In the genomic region with DNA sequence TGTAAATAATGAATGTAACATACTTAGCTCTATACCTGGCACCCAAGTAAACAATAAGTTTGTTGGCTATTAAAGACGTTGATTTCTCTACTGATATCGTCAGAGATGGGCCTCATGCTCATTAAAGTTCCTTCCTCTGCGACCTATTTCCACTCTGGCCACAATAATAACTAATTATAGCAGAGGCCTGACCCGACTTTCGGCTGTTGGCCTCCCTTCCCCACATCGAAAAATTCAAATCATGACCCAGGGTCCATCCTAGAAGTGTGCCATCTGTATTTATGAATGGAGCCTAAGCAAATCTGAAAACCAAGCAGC, we compare ENCODE assay signal across 8 cellular contexts. TPM values are rescaled to one million over a fixed set of nuclear protein-coding genes. Genes with fewer than 3 reads are reported as not detected.
DNase-seq lines count a peak whose midpoint lies in the region; ATAC-seq, FAIRE-seq and TF ChIP-seq lines count a peak whose summit lies in the region.

No MANE protein-coding gene starts in this region.

- DNase-seq in Caco-2 (no peak), PC-3 (no peak), endothelial cell of umbilical vein (ENCODE audit: low read depth, low spot score) (no peak), osteocyte (ENCODE audit: extremely low spot score, unreplicated experiment) (no peak), cerebellar cortex (ENCODE audit: low spot score) (no peak), ureter (ENCODE audit: low spot score) (no peak), omental fat pad (ENCODE audit: low spot score) (no peak)

- H2AFZ ChIP-seq in PC-3 (ENCODE audit: low read length) (peak overlapping the region; percentile 99), endothelial cell of umbilical vein (ENCODE audit: low read depth, low read length) (peak overlapping the region; percentile 74)

- no peaks in the 10 kb centered on the region for H3K9me2 ChIP-seq in PC-3 (replicated peaks; ENCODE audit: low read length)

- no peak overlapping the region for H3K27ac ChIP-seq in PC-3 (ENCODE audit: low read length)
- no peak overlapping the region for H3K27ac ChIP-seq in endothelial cell of umbilical vein (ENCODE audit: insufficient read depth, low read depth, low read length)

- BruUV-seq in Caco-2 (replicated peaks; lab: Mats Ljungman, UMichigan) (no TSS peak), PC-3 (replicated peaks; lab: Mats Ljungman, UMichigan) (TSS peak; percentile 97), endothelial cell of umbilical vein (replicated peaks; lab: Mats Ljungman, UMichigan) (no TSS peak)

- H3K4me3 ChIP-seq in Caco-2 (ENCODE audit: low read depth, low read length) (peak overlapping the region; percentile 75), PC-3 (ENCODE audit: low read length) (peak overlapping the region; percentile 96), endothelial cell of umbilical vein (replicated peaks in 1 of 3; ENCODE audit: insufficient read depth in 1 of 3, low read depth in 1 of 3, low read length in 3 of 3) (peak overlapping the region; percentile 72 to 93 (median 88))

- H3K4me3 Mint-ChIP-seq in Caco-2 (ENCODE audit: unreplicated experiment) (peak overlapping the region; percentile 96), osteocyte (ENCODE audit: unreplicated experiment) (peak overlapping the region; percentile 95)

- H3K27ac Mint-ChIP-seq in Caco-2 (ENCODE audit: unreplicated experiment), result peak overlapping the region; percentile 88
- H3K27ac Mint-ChIP-seq in osteocyte (ENCODE audit: unreplicated experiment), result peak overlapping the region; percentile 92

- H3K79me2 ChIP-seq in PC-3 (ENCODE audit: low read length), result peaks cover 13% of the 10 kb centered on the region; the same call in 1 of the 2 replicates
- no peaks in the 10 kb centered on the region for H3K79me2 ChIP-seq in endothelial cell of umbilical vein (ENCODE audit: control insufficient read depth, insufficient read depth, low read length)

- TF ChIP-seq CTCF in Caco-2 (IDR thresholded peaks at IDR 0.05; ENCODE audit: insufficient read depth in 1 of 2, low read depth in 1 of 2, low read length in 1 of 2, severe bottlenecking in 1 of 2, unreplicated experiment in 1 of 2), result no peak
- TF ChIP-seq CTCF in PC-3 (conservative IDR thresholded peaks at IDR 0.05; ENCODE audit: low read depth, low read length), result no peak
- TF ChIP-seq CTCF in endothelial cell of umbilical vein (IDR thresholded peaks at IDR 0.05; ENCODE audit: extremely low read depth in 1 of 2, insufficient read depth in 1 of 2, low read depth in 1 of 2, low read length in 2 of 2), result no peak
- no peak for TF ChIP-seq CTCF in osteocyte (IDR thresholded peaks at IDR 0.05)
- no peak for TF ChIP-seq CTCF in omental fat pad (IDR thresholded peaks at IDR 0.05)

- POLR2A ChIA-PET in Caco-2 (lab: Charles Lee) (no interaction called here), PC-3 (lab: Charles Lee; ENCODE audit: unreplicated experiment) (interaction anchor here (0.6 kb wide), 1 partner anchor 711 kb away, joined by 3 read pairs; no protein-coding TSS in a partner anchor), endothelial cell of umbilical vein (lab: Charles Lee) (no interaction called here)

- H3K27me3 ChIP-seq in Caco-2 (replicated peaks; ENCODE audit: control insufficient read depth, insufficient read depth, low read length) (no peaks in the 10 kb centered on the region), PC-3 (ENCODE audit: low read length) (no peaks in the 10 kb centered on the region), endothelial cell of umbilical vein (ENCODE audit: control insufficient read depth in 2 of 2, insufficient read depth in 2 of 2, low read length in 2 of 2) (no peaks in the 10 kb centered on the region)

- H3K4me1 Mint-ChIP-seq in Caco-2 (ENCODE audit: low read depth, unreplicated experiment), result peaks cover 10% of the 10 kb centered on the region
- peaks cover 15% of the 10 kb centered on the region for H3K4me1 Mint-ChIP-seq in osteocyte (ENCODE audit: unreplicated experiment)

- TF ChIP-seq POLR2A in endothelial cell of umbilical vein (IDR thresholded peaks at IDR 0.05; ENCODE audit: low read depth, low read length), result no peak

- no peaks in the 10 kb centered on the region for H3K27me3 Mint-ChIP-seq in Caco-2 (ENCODE audit: insufficient read depth, unreplicated experiment)
- no peaks in the 10 kb centered on the region for H3K27me3 Mint-ChIP-seq in osteocyte (ENCODE audit: unreplicated experiment)

- dilution Hi-C loops in endothelial cell of umbilical vein (cut with MboI; ENCODE audit: extremely low pct_ligation_motif_present, low sequenced_read_pairs), result no loop called here

- no peak; the same call in 1 of the 2 replicates for ATAC-seq in PC-3
- ATAC-seq in HG03520 (IDR thresholded peaks at IDR 0.05; ENCODE audit: unreplicated experiment), result no peak
- no peak for ATAC-seq in omental fat pad (ENCODE audit: low FRiP score)

- H3K9me1 ChIP-seq in endothelial cell of umbilical vein (replicated peaks; ENCODE audit: control insufficient read depth, extremely low read depth, insufficient read depth, low read length), result no peaks in the 10 kb centered on the region

- H3K4me2 ChIP-seq in PC-3 (ENCODE audit: low read length) (peak overlapping the region; percentile 91), endothelial cell of umbilical vein (ENCODE audit: insufficient read depth, low read length) (peak overlapping the region; percentile 73)

- H4K20me1 ChIP-seq in PC-3 (ENCODE audit: low read length) (no peaks in the 10 kb centered on the region), endothelial cell of umbilical vein (replicated peaks; ENCODE audit: control insufficient read depth, extremely low read depth, insufficient read depth, low read length) (no peaks in the 10 kb centered on the region)

- H3K9ac ChIP-seq in PC-3 (ENCODE audit: low read length), result peak overlapping the region; percentile 87
- H3K9ac ChIP-seq in endothelial cell of umbilical vein (replicated peaks; ENCODE audit: extremely low read depth, insufficient read depth, low read length), result peak overlapping the region; percentile 7

- H3K4me1 ChIP-seq in Caco-2 (0 out of 2 replicates have a peak, but pooled peaks cover 9% of the 10 kb centered on the region), PC-3 (ENCODE audit: insufficient read depth, low read length) (peaks cover 20% of the 10 kb centered on the region), endothelial cell of umbilical vein (ENCODE audit: control insufficient read depth, extremely low read depth, insufficient read depth, low read length) (peaks cover 10% of the 10 kb centered on the region)

- H3F3A ChIP-seq in PC-3 (ENCODE audit: low read length, unreplicated experiment), result no peaks in the 10 kb centered on the region

- H3K36me3 ChIP-seq in Caco-2 (ENCODE audit: control insufficient read depth, insufficient read depth, low read length), result no peaks in the 10 kb centered on the region
- H3K36me3 ChIP-seq in PC-3 (ENCODE audit: low read depth, low read length), result no peaks in the 10 kb centered on the region
- H3K36me3 ChIP-seq in endothelial cell of umbilical vein (ENCODE audit: control insufficient read depth in 2 of 2, extremely low read depth in 1 of 2, insufficient read depth in 2 of 2, low read length in 2 of 2), result peaks cover 0 to 3% of the 10 kb centered on the region in 2 experiments

- H3K9me3 ChIP-seq in Caco-2, result no peaks in the 10 kb centered on the region
- no peaks in the 10 kb centered on the region for H3K9me3 ChIP-seq in PC-3 (ENCODE audit: low read length)
- no peaks in the 10 kb centered on the region for H3K9me3 ChIP-seq in endothelial cell of umbilical vein (replicated peaks; ENCODE audit: control insufficient read depth, insufficient read depth, low read length)

- intact Hi-C loops in Caco-2 (cut with micrococcal nuclease; ENCODE audit: unreplicated experiment), result loop anchor here (2.0 kb wide), 1 partner anchor 41 kb away; a partner anchor contains a TSS
- intact Hi-C loops in PC-3 (cut with micrococcal nuclease), result loop anchor here (2.0 kb wide), 1 partner anchor 41 kb away; a partner anchor contains a TSS
- intact Hi-C loops in endothelial cell of umbilical vein (cut with micrococcal nuclease), result loop anchor here (1.0 kb wide), 2 partner anchors 41 to 491 kb away; a partner anchor contains a TSS

- no peaks in the 10 kb centered on the region for H3K9me3 Mint-ChIP-seq in Caco-2 (ENCODE audit: unreplicated experiment)
- H3K9me3 Mint-ChIP-seq in osteocyte (ENCODE audit: unreplicated experiment), result no peaks in the 10 kb centered on the region

- H3K36me3 Mint-ChIP-seq in Caco-2 (ENCODE audit: insufficient read depth, unreplicated experiment) (no peaks in the 10 kb centered on the region), osteocyte (ENCODE audit: unreplicated experiment) (peaks cover 4% of the 10 kb centered on the region)

- FAIRE-seq in endothelial cell of umbilical vein (lab: Jason Lieb, UNC), result peak; percentile 83

- CTCF ChIA-PET in Caco-2 (lab: Charles Lee) (no interaction called here), PC-3 (lab: Charles Lee) (interaction anchor here (1.0 kb wide), 1 partner anchor 41 kb away, joined by 3 read pairs; no protein-coding TSS in a partner anchor), endothelial cell of umbilical vein (lab: Charles Lee) (interaction anchor here (0.6 to 1.7 kb wide), 5 partner anchors 34 to 60 kb away, joined by 3 to 6 read pairs (median 3); a partner anchor contains a TSS)

RNA-seq across cellular contexts. Expression of a gene that starts 0.3 kb away (rescaled TPM):
- total RNA-seq in Caco-2 (2022) (11.9 and 12.3 TPM in 2 replicates), PC-3 (2014; rRNA removed) (8.5 and 13.6 TPM in 2 replicates), endothelial cell of umbilical vein (12.9 and 14.2 TPM in 2 replicates), osteocyte (18.1 and 18.2 TPM in 2 replicates), ureter (10.6 TPM), omental fat pad (10 to 100 TPM in 3 of 4 donors, 1 to 10 TPM in 1; 8.8 to 36.2 (median 14.8) TPM)
- 24.3 and 34.7 TPM in 2 replicates for polyA plus RNA-seq in endothelial cell of umbilical vein
- polyA plus RNA-seq in endothelial cell of umbilical vein (2011; cell fraction: cytosol; rRNA removed), result 11.6 and 13.8 TPM in 2 replicates
- 21.8 and 24.3 TPM in 2 replicates for polyA plus RNA-seq in endothelial cell of umbilical vein (2011; cell fraction: nucleus; rRNA removed)
- 7.3 TPM in 2 replicates for polyA plus RNA-seq in endothelial cell of umbilical vein (2012)
- polyA minus RNA-seq in endothelial cell of umbilical vein, result 23.1 and 36.3 TPM in 2 replicates
- polyA minus RNA-seq in endothelial cell of umbilical vein (2011; cell fraction: cytosol; rRNA and poly(A)+ RNA removed), result 5.9 TPM
- 7.0 and 12.3 TPM in 2 replicates for polyA minus RNA-seq in endothelial cell of umbilical vein (2011; cell fraction: nucleus; rRNA and poly(A)+ RNA removed)

RNA-seq across cellular contexts. Expression of a gene that starts 31.2 kb away (rescaled TPM):
- total RNA-seq in Caco-2 (2022) (0.09 and 0.14 TPM in 2 replicates), PC-3 (2014; rRNA removed) (not detected in 2 replicates), endothelial cell of umbilical vein (not detected in 2 replicates), osteocyte (not detected in 2 replicates), ureter (not detected), omental fat pad (not detected)
- polyA plus RNA-seq in endothelial cell of umbilical vein, result not detected in 2 replicates
- not detected in 2 replicates for polyA plus RNA-seq in endothelial cell of umbilical vein (2011; cell fraction: cytosol; rRNA removed)
- polyA plus RNA-seq in endothelial cell of umbilical vein (2011; cell fraction: nucleus; rRNA removed), result not detected in 2 replicates
- polyA plus RNA-seq in endothelial cell of umbilical vein (2012), result not detected in 2 replicates
- not detected in 2 replicates for polyA minus RNA-seq in endothelial cell of umbilical vein
- polyA minus RNA-seq in endothelial cell of umbilical vein (2011; cell fraction: cytosol; rRNA and poly(A)+ RNA removed), result not detected
- polyA minus RNA-seq in endothelial cell of umbilical vein (2011; cell fraction: nucleus; rRNA and poly(A)+ RNA removed), result not detected in 2 replicates

RNA-seq across cellular contexts. Expression of a gene that starts 41.2 kb away (rescaled TPM):
- total RNA-seq in Caco-2 (2022), result 38.3 and 41.4 TPM in 2 replicates
- 73.8 and 74.0 TPM in 2 replicates for total RNA-seq in PC-3 (2014; rRNA removed)
- 5.4 TPM in 2 replicates for total RNA-seq in endothelial cell of umbilical vein
- polyA plus RNA-seq in endothelial cell of umbilical vein, result 5.9 and 7.3 TPM in 2 replicates
- 6.6 and 7.2 TPM in 2 replicates for polyA plus RNA-seq in endothelial cell of umbilical vein (2011; cell fraction: cytosol; rRNA removed)
- polyA plus RNA-seq in endothelial cell of umbilical vein (2011; cell fraction: nucleus; rRNA removed), result 17.5 and 21.2 TPM in 2 replicates
- 13.4 and 13.6 TPM in 2 replicates for polyA plus RNA-seq in endothelial cell of umbilical vein (2012)
- polyA minus RNA-seq in endothelial cell of umbilical vein, result 4.1 and 5.5 TPM in 2 replicates
- 12.8 TPM for polyA minus RNA-seq in endothelial cell of umbilical vein (2011; cell fraction: cytosol; rRNA and poly(A)+ RNA removed)
- 4.5 and 5.4 TPM in 2 replicates for polyA minus RNA-seq in endothelial cell of umbilical vein (2011; cell fraction: nucleus; rRNA and poly(A)+ RNA removed)
- total RNA-seq in osteocyte, result 17.4 and 17.7 TPM in 2 replicates
- total RNA-seq in ureter, result 28.6 TPM
- 10 to 100 TPM; 15.3 to 34.0 (median 17.5) TPM for total RNA-seq in omental fat pad

RNA-seq across cellular contexts. Expression of a gene that starts 45.3 kb away (rescaled TPM):
- 72.2 and 78.3 TPM in 2 replicates for total RNA-seq in Caco-2 (2022)
- total RNA-seq in PC-3 (2014; rRNA removed), result 168 and 179 TPM in 2 replicates
- total RNA-seq in endothelial cell of umbilical vein, result 45.4 and 46.7 TPM in 2 replicates
- polyA plus RNA-seq in endothelial cell of umbilical vein, result 17.1 and 21.5 TPM in 2 replicates
- 26.4 and 30.1 TPM in 2 replicates for polyA plus RNA-seq in endothelial cell of umbilical vein (2011; cell fraction: cytosol; rRNA removed)
- 16.5 and 22.5 TPM in 2 replicates for polyA plus RNA-seq in endothelial cell of umbilical vein (2011; cell fraction: nucleus; rRNA removed)
- polyA plus RNA-seq in endothelial cell of umbilical vein (2012), result 34.4 and 40.7 TPM in 2 replicates
- 11.5 and 12.2 TPM in 2 replicates for polyA minus RNA-seq in endothelial cell of umbilical vein
- polyA minus RNA-seq in endothelial cell of umbilical vein (2011; cell fraction: cytosol; rRNA and poly(A)+ RNA removed), result 17.3 TPM
- 7.6 and 8.9 TPM in 2 replicates for polyA minus RNA-seq in endothelial cell of umbilical vein (2011; cell fraction: nucleus; rRNA and poly(A)+ RNA removed)
- total RNA-seq in osteocyte, result 16.2 and 18.6 TPM in 2 replicates
- 25.1 TPM for total RNA-seq in ureter
- total RNA-seq in omental fat pad, result 10 to 100 TPM; 13.9 to 52.8 (median 33.6) TPM
